18 cellular contexts compared by ENCODE assay signal in the genomic region with DNA sequence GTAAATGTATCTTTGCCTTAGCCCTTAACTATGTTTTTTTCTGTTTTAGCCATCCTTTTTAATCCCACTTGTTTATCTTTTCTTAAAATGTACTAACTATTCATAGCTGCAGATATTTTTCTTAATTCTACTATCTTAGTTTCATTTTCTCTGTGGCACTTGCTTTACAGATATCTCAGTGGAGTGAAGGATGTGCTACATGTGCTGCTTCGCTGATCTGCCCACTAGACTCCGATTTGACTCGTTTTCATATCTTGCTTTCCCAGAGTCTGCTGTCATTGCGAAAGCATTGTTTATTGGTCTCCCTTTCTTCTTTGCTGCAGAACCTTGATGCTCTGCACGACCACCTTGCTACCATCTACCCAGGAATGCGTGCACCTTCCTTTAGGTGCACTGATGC. TPM values are rescaled to one million over a fixed set of nuclear protein-coding genes. Genes with fewer than 3 reads are reported as not detected.
A peak's percentile ranks its signal among the peaks of the same experiment; 100 is the strongest.
DNase-seq lines count a peak whose midpoint lies in the region; ATAC-seq and TF ChIP-seq lines count a peak whose summit lies in the region.
"Had no signal": no experiment of that assay in that cellular context is flagged by ENCODE, and none has a peak within 500 bp of the region (broad histone marks: within the 10 kb centered on the region; RNA-seq: fewer than 3 reads in every experiment).

No MANE protein-coding gene starts in this region.

- H3K27ac ChIP-seq in gastroesophageal sphincter, result peak overlapping the region in 1 of 4 donors; percentile 0
- H3K27ac ChIP-seq: SK-N-MC had no signal

- H3K36me3 ChIP-seq in gastroesophageal sphincter, result peaks cover 0 to 38% of the 10 kb centered on the region in 2 donors

- peak; percentile 46 for ATAC-seq in GM18870 (IDR thresholded peaks at IDR 0.05; ENCODE audit: unreplicated experiment)
- peak; percentile 36 for ATAC-seq in HG03442 (IDR thresholded peaks at IDR 0.05; ENCODE audit: unreplicated experiment)
- no peak for ATAC-seq in gastroesophageal sphincter
- no peak for ATAC-seq in GM19395 (IDR thresholded peaks at IDR 0.05; ENCODE audit: unreplicated experiment)
- ATAC-seq in HG02763 (IDR thresholded peaks at IDR 0.05; ENCODE audit: unreplicated experiment), result no peak
- ATAC-seq: stimulated activated naive CD8-positive, alpha-beta T cell treated with anti-CD3 and anti-CD28 coated beads, Interleukin-15, amount 100 ng/mL, for 72 hours had no signal

- DNase-seq in AG10803 (ENCODE audit: low read depth), result no peak
- DNase-seq in midbrain (lab: John Stamatoyannopoulos, UW), result no peak
- DNase-seq in GM10266 (ENCODE audit: extremely low spot score), result no peak
- DNase-seq: ACHN; activated gamma-delta T cell; COR-L47; KG1; NCI-H1436; NCI-H345; stimulated activated naive CD8-positive, alpha-beta T cell treated with anti-CD3 and anti-CD28 coated beads, Interleukin-15, amount 100 ng/mL, for 72 hours had no signal

- TF ChIP-seq CTCF in AG10803 (conservative IDR thresholded peaks at IDR 0.05; ENCODE audit: low read length) (no peak), gastroesophageal sphincter (IDR thresholded peaks at IDR 0.05) (no peak), GM10266 (IDR thresholded peaks at IDR 0.05; ENCODE audit: control insufficient read depth, insufficient read depth, low read depth, missing control alignments) (no peak)

- 36 to 39% methylated on average over 5 to 6 of the region's 6 CpGs for WGBS in gastroesophageal sphincter (ENCODE audit: low coverage in 1 of 2), 2 donors

- peak overlapping the region; percentile 20; the same call in 1 of the 2 replicates for H3K4me3 ChIP-seq in AG10803 (ENCODE audit: low read length)
- peak overlapping the region; percentile 9 to 13 for H3K4me3 ChIP-seq in gastroesophageal sphincter
- H3K4me3 ChIP-seq: lung, SK-N-MC had no signal

- H3K27me3 ChIP-seq in gastroesophageal sphincter, result no peaks in the 10 kb centered on the region

- TF ChIP-seq POLR2A in gastroesophageal sphincter (IDR thresholded peaks at IDR 0.05), result no peak

- H3K4me1 ChIP-seq in gastroesophageal sphincter, result peaks cover 0 to 42% (median 4%) of the 10 kb centered on the region in 3 donors

- no peak for TF ChIP-seq EP300 in gastroesophageal sphincter (IDR thresholded peaks at IDR 0.05)

- no peaks in the 10 kb centered on the region for H3K9me3 ChIP-seq in gastroesophageal sphincter

RNA-seq across cellular contexts. Expression of a gene that starts 30.6 kb away (rescaled TPM):
- 100 to 1,000 TPM in 1 of 4 donors, 10 to 100 TPM in 3; 44.2 to 101 (median 86.9) TPM for total RNA-seq in gastroesophageal sphincter
- total RNA-seq: OCI-LY7 had no signal

Comparison
In these comparisons a context has a peak if more than half of its experiments do, and no peak if none do; other contexts are left out.
1. ATAC-seq: peak in GM18870 (single experiment) and HG03442 (single experiment); none in gastroesophageal sphincter (single experiment), GM19395 (single experiment) and HG02763 (single experiment).